In the genomic region with DNA sequence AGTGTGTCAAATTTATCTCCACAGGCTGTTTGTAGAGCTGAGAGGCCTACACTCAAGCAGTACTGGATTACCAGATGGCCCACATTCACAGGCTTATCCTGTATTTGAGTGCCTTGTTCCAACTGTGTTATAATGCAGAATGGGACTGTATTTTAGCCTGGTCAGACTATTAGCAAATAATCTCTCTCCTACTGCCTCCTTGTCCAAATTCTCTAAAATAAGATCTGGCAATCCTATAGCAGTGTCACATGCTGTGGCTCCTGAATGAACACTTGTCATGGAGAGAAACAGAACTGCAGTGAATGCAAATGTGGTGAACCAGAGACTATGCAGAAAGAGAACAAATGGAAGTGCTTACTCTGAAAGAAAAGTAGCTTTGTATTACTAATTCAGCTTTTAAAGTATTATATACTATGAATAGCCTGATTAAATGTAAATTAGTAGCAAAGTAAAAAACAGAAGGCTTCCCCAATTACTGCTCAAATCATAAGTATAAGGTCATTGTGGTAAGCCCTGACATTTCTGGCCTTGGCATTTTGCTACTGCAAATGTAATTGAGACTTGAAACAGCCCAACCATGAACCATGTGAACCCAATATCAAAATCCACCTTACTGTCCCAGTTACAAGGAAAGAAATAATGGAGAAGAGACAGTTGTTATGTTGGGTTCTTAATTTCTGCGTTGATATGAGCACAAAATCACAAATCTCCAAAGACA, we compare ENCODE assay signal across 17 cellular contexts.
DNase-seq lines count a peak whose midpoint lies in the region; ATAC-seq and TF ChIP-seq lines count a peak whose summit lies in the region.
"Had no signal": no experiment of that assay in that cellular context is flagged by ENCODE, and none has a peak within 500 bp of the region (broad histone marks: within the 10 kb centered on the region; RNA-seq: fewer than 3 reads in every experiment).

No MANE protein-coding gene starts in this region.

- H3K27ac ChIP-seq in cingulate gyrus (ENCODE audit: low read depth, low read length), result peak overlapping the region; percentile 56
- H3K27ac ChIP-seq: 22Rv1 had no signal

- H3K27ac Mint-ChIP-seq in stimulated activated naive CD8-positive, alpha-beta T cell treated with anti-CD3 and anti-CD28 coated beads, Interleukin-15, Interleukin-2, amounts not matched to agents 100 ng/mL and 50 ng/mL, for 24 hours, result peak overlapping the region; percentile 3
- H3K27ac Mint-ChIP-seq in Calu3 (ENCODE audit: unreplicated experiment), result no peak overlapping the region

- peaks cover 20% of the 10 kb centered on the region for H3K9me3 Mint-ChIP-seq in stimulated activated naive CD8-positive, alpha-beta T cell treated with anti-CD3 and anti-CD28 coated beads, Interleukin-15, Interleukin-2, amounts not matched to agents 100 ng/mL and 50 ng/mL, for 24 hours
- H3K9me3 Mint-ChIP-seq in Calu3 (ENCODE audit: low read depth, unreplicated experiment), result peaks cover 7% of the 10 kb centered on the region

- peaks cover 18% of the 10 kb centered on the region for H3K4me1 Mint-ChIP-seq in stimulated activated naive CD8-positive, alpha-beta T cell treated with anti-CD3 and anti-CD28 coated beads, Interleukin-15, Interleukin-2, amounts not matched to agents 100 ng/mL and 50 ng/mL, for 24 hours (ENCODE audit: low read depth)
- no peaks in the 10 kb centered on the region for H3K4me1 Mint-ChIP-seq in Calu3 (ENCODE audit: low read depth, unreplicated experiment)

- peak; percentile 24 for ATAC-seq in left lobe of liver

- no peaks in the 10 kb centered on the region for H3K27me3 Mint-ChIP-seq in stimulated activated naive CD8-positive, alpha-beta T cell treated with anti-CD3 and anti-CD28 coated beads, Interleukin-15, Interleukin-2, amounts not matched to agents 100 ng/mL and 50 ng/mL, for 24 hours
- H3K27me3 Mint-ChIP-seq in Calu3 (ENCODE audit: unreplicated experiment), result no peaks in the 10 kb centered on the region

- intact Hi-C loops in Calu3 (cut with micrococcal nuclease; ENCODE audit: unreplicated experiment), result no loop called here

- TF ChIP-seq CTCF in Calu3 (IDR thresholded peaks at IDR 0.05; ENCODE audit: unreplicated experiment), result no peak

- no TSS peak for BruUV-seq in Calu3 (replicated peaks; lab: Mats Ljungman, UMichigan)

- no peak overlapping the region for H3K4me3 Mint-ChIP-seq in stimulated activated naive CD8-positive, alpha-beta T cell treated with anti-CD3 and anti-CD28 coated beads, Interleukin-15, Interleukin-2, amounts not matched to agents 100 ng/mL and 50 ng/mL, for 24 hours
- no peak overlapping the region for H3K4me3 Mint-ChIP-seq in Calu3 (ENCODE audit: low read depth, unreplicated experiment)

- H3K36me3 Mint-ChIP-seq in stimulated activated naive CD8-positive, alpha-beta T cell treated with anti-CD3 and anti-CD28 coated beads, Interleukin-15, Interleukin-2, amounts not matched to agents 100 ng/mL and 50 ng/mL, for 24 hours (ENCODE audit: low read depth), result peaks cover 43% of the 10 kb centered on the region
- H3K36me3 Mint-ChIP-seq in Calu3 (ENCODE audit: insufficient read depth, unreplicated experiment), result peaks cover 13% of the 10 kb centered on the region

- DNase-seq in DMS 273 (lab: John Stamatoyannopoulos, UW; ENCODE audit: unreplicated experiment) (peak; percentile 23), DMS 273 treated with DMSO at 0.1 percent for 48 hours (lab: John Stamatoyannopoulos, UW) (no peak), left lobe of liver (ENCODE audit: low spot score) (no peak), KG1 (lab: John Stamatoyannopoulos, UW) (no peak), Calu3 (no peak), ureter (ENCODE audit: low spot score) (no peak)
- DNase-seq: activated CD8-positive, alpha-beta memory T cell treated with anti-CD3 and anti-CD28 coated beads for 24 hours; foreskin fibroblast; Karpas-422; mesendoderm; NCI-H1417; stimulated activated CD4-positive, alpha-beta T cell treated with anti-CD3 and anti-CD28 coated beads, Interleukin-4, amount 100 ng/mL, for 24 hours; stimulated activated CD8-positive, alpha-beta memory T cell treated with anti-CD3 and anti-CD28 coated beads, Interleukin-4, amount 100 ng/mL, for 48 hours; trophoblast cell had no signal

- CTCF ChIA-PET in Calu3 (lab: Charles Lee), result no interaction called here
